Comparison of ENCODE assay signal across 8 cellular contexts in genomic region chr15:45457641-45458539, GRCh38.
DNase-seq lines count a peak whose midpoint lies in the region; ATAC-seq and TF ChIP-seq lines count a peak whose summit lies in the region.

No MANE protein-coding gene starts in this region.

- peak; percentile 67 for DNase-seq in GM10248 (ENCODE audit: extremely low spot score)
- DNase-seq in NCI-H1417 treated with DMSO at 0.1 percent for 48 hours (lab: John Stamatoyannopoulos, UW), result peak; percentile 47
- peak in 4 of 5 experiments; percentile 49 to 82 (median 63) for DNase-seq in T-helper 2 cell
- peak in 1 of 2 donors; percentile 87 for DNase-seq in ascending aorta (ENCODE audit: low spot score in 2 of 2)
- peak; percentile 65 for DNase-seq in hepatic stellate cell (ENCODE audit: low spot score)
- DNase-seq in sciatic nerve (ENCODE audit: low spot score), result peak; percentile 82
- DNase-seq in posterior vena cava (ENCODE audit: low spot score), result no peak

- ATAC-seq in HG02763 (IDR thresholded peaks at IDR 0.05; ENCODE audit: unreplicated experiment) (peak; percentile 44), sciatic nerve (peak; percentile 83)

- H3K27me3 ChIP-seq in ascending aorta, result no peaks in the 10 kb centered on the region

- peak; percentile 72 for TF ChIP-seq CTCF in GM10248 (IDR thresholded peaks at IDR 0.05; ENCODE audit: control extremely low read depth, extremely low read depth, low read depth, missing control alignments)
- TF ChIP-seq CTCF in ascending aorta (IDR thresholded peaks at IDR 0.05), result peak; percentile 63 to 66 (median 65)

- POLR2A ChIA-PET in GM10248 (lab: Yijun Ruan, JAX), result interaction anchor here (0.6 kb wide), 1 partner anchor 154 kb away, joined by 4 read pairs; no protein-coding TSS in a partner anchor

- intact Hi-C loops in ascending aorta (cut with DNase I) (loop anchor here (1.0 to 10.0 kb wide), 7 partner anchors 28 to 731 kb away; partner anchors contain the start of gene SHF), sciatic nerve (cut with DNase I) (loop anchor here (10.0 kb wide), 1 partner anchor 157 kb away; no protein-coding TSS in a partner anchor), posterior vena cava (cut with DNase I) (loop anchor here in 1 of 2 donors (10.0 kb wide), 2 partner anchors 157 to 293 kb away; no protein-coding TSS in a partner anchor)

- CTCF ChIA-PET in GM10248 (lab: Yijun Ruan, JAX), result interaction anchor here (0.6 to 7.1 kb wide), 65 partner anchors 8 to 331 kb away, joined by 3 to 120 read pairs (median 5); partner anchors contain the start of genes BLOC1S6 and SQOR

- peak overlapping the region; percentile 47 to 70 for H3K27ac ChIP-seq in ascending aorta

- H3K4me1 ChIP-seq in ascending aorta, result peaks cover 0 to 3% of the 10 kb centered on the region in 2 donors

- peak overlapping the region; percentile 45 to 63 for H3K4me3 ChIP-seq in ascending aorta

- no peaks in the 10 kb centered on the region for H3K9me3 ChIP-seq in ascending aorta

- H3K36me3 ChIP-seq in ascending aorta, result no peaks in the 10 kb centered on the region
